ENCODE assay signal across 13 cellular contexts in genomic region chr1:31980835-31981782, GRCh38. TPM values are rescaled to one million over a fixed set of nuclear protein-coding genes. Genes with fewer than 3 reads are reported as not detected.
DNase-seq lines count a peak whose midpoint lies in the region; ATAC-seq and TF ChIP-seq lines count a peak whose summit lies in the region.
"Had no signal": no experiment of that assay in that cellular context is flagged by ENCODE, and none has a peak within 500 bp of the region (broad histone marks: within the 10 kb centered on the region; RNA-seq: fewer than 3 reads in every experiment).

No MANE protein-coding gene starts in this region.

- no peak overlapping the region for H3K4me2 ChIP-seq in GM23338

- no peaks in the 10 kb centered on the region for H3K36me3 ChIP-seq in GM23338 (ENCODE audit: insufficient read depth)
- H3K36me3 ChIP-seq: uterus had no signal

- H2AFZ ChIP-seq in GM23338: peak overlapping the region; percentile 18; the same call in 1 of the 2 replicates

- TF ChIP-seq CTCF in GM23338 (conservative IDR thresholded peaks at IDR 0.05; ENCODE audit: low read depth in 2 of 2): no peak

- H3K4me1 ChIP-seq in GM23338 (ENCODE audit: insufficient read depth): peaks cover 11% of the 10 kb centered on the region; the same call in 1 of the 2 replicates
- H3K4me1 ChIP-seq: uterus had no signal

- H3K27me3 Mint-ChIP-seq in activated CD4-positive, alpha-beta T cell treated with anti-CD3 and anti-CD28 coated beads, Interleukin-2, amount 10 ng/mL, durations not matched to agents 24 days and 14 days: no peaks in the 10 kb centered on the region
- H3K27me3 Mint-ChIP-seq in GM23338 (ENCODE audit: insufficient read depth, low read depth, poor library complexity): peaks cover 10% of the 10 kb centered on the region
- no peaks in the 10 kb centered on the region for H3K27me3 Mint-ChIP-seq in activated CD4-positive, alpha-beta memory T cell treated with anti-CD3 and anti-CD28 coated beads, Interleukin-2, amount 10 ng/mL, durations not matched to agents 7 days and 5 days
- H3K27me3 Mint-ChIP-seq in natural killer cell treated with Interleukin-12 subunit alpha and Interleukin-12 subunit beta and Interleukin-15 and Interleukin-18, amount 100 ng/mL, for 72 hours: no peaks in the 10 kb centered on the region

- no peak for ATAC-seq in GM23338
- ATAC-seq in natural killer cell treated with Interleukin-12 subunit alpha and Interleukin-12 subunit beta and Interleukin-15 and Interleukin-18, amount 100 ng/mL, for 72 hours: peak; percentile 80 to 87

- DNase-seq in activated CD4-positive, alpha-beta T cell treated with anti-CD3 and anti-CD28 coated beads, Interleukin-2, amount 10 ng/mL, durations not matched to agents 24 days and 14 days: no peak
- no peak for DNase-seq in activated CD4-positive, alpha-beta T cell treated with anti-CD3 and anti-CD28 coated beads, Interleukin-2, amount 50 U/mL, for 4 hours
- DNase-seq in GM23338 (ENCODE audit: low spot score) (no peak), superior temporal gyrus (ENCODE audit: extremely low spot score) (no peak), NCI-H1436 (lab: John Stamatoyannopoulos, UW) (no peak), AML-193 (lab: John Stamatoyannopoulos, UW) (no peak)
- DNase-seq in activated CD4-positive, alpha-beta memory T cell treated with anti-CD3 and anti-CD28 coated beads, Interleukin-2, amount 10 ng/mL, durations not matched to agents 7 days and 5 days: no peak
- peak; percentile 75 for DNase-seq in natural killer cell treated with Interleukin-12 subunit alpha and Interleukin-12 subunit beta and Interleukin-15 and Interleukin-18, amount 100 ng/mL, for 72 hours (ENCODE audit: low spot score)
- DNase-seq: activated CD4-positive, CD25-positive, alpha-beta regulatory T cell; amniotic stem cell; Right ventricle myocardium superior; uterus had no signal

- H3K36me3 Mint-ChIP-seq in activated CD4-positive, alpha-beta T cell treated with anti-CD3 and anti-CD28 coated beads, Interleukin-2, amount 10 ng/mL, durations not matched to agents 24 days and 14 days (ENCODE audit: low read depth): no peaks in the 10 kb centered on the region
- no peaks in the 10 kb centered on the region for H3K36me3 Mint-ChIP-seq in GM23338 (ENCODE audit: low read depth)
- peaks cover 13% of the 10 kb centered on the region for H3K36me3 Mint-ChIP-seq in activated CD4-positive, alpha-beta memory T cell treated with anti-CD3 and anti-CD28 coated beads, Interleukin-2, amount 10 ng/mL, durations not matched to agents 7 days and 5 days (ENCODE audit: low read depth)
- H3K36me3 Mint-ChIP-seq in natural killer cell treated with Interleukin-12 subunit alpha and Interleukin-12 subunit beta and Interleukin-15 and Interleukin-18, amount 100 ng/mL, for 72 hours: no peaks in the 10 kb centered on the region

- intact Hi-C loops in activated CD4-positive, alpha-beta T cell treated with anti-CD3 and anti-CD28 coated beads, Interleukin-2, amount 10 ng/mL, durations not matched to agents 24 days and 14 days (cut with micrococcal nuclease): no loop called here

- peak overlapping the region; percentile 82 for H3K27ac Mint-ChIP-seq in activated CD4-positive, alpha-beta T cell treated with anti-CD3 and anti-CD28 coated beads, Interleukin-2, amount 10 ng/mL, durations not matched to agents 24 days and 14 days
- H3K27ac Mint-ChIP-seq in GM23338: no peak overlapping the region
- peak overlapping the region; percentile 89 for H3K27ac Mint-ChIP-seq in activated CD4-positive, alpha-beta memory T cell treated with anti-CD3 and anti-CD28 coated beads, Interleukin-2, amount 10 ng/mL, durations not matched to agents 7 days and 5 days
- peak overlapping the region; percentile 91 to 97 for H3K27ac Mint-ChIP-seq in natural killer cell treated with Interleukin-12 subunit alpha and Interleukin-12 subunit beta and Interleukin-15 and Interleukin-18, amount 100 ng/mL, for 72 hours

- POLR2A ChIA-PET in activated CD4-positive, alpha-beta memory T cell treated with anti-CD3 and anti-CD28 coated beads, Interleukin-2, amount 10 ng/mL, durations not matched to agents 7 days and 5 days (lab: Charles Lee): interaction anchor here (1.4 to 2.4 kb wide), 3 partner anchors 25 to 37 kb away, joined by 5 to 22 read pairs (median 7); partner anchors contain the start of gene KHDRBS1

- CTCF ChIA-PET in activated CD4-positive, alpha-beta memory T cell treated with anti-CD3 and anti-CD28 coated beads, Interleukin-2, amount 10 ng/mL, durations not matched to agents 7 days and 5 days (lab: Charles Lee): interaction anchor here (0.6 to 1.5 kb wide), 5 partner anchors 9 to 667 kb away, joined by 3 to 4 read pairs (median 3); no protein-coding TSS in a partner anchor

- H3K27ac ChIP-seq in GM23338 (ENCODE audit: low read depth): no peak overlapping the region
- H3K27ac ChIP-seq: uterus had no signal

- H4K20me1 ChIP-seq in GM23338 (replicated peaks; ENCODE audit: insufficient read depth): no peaks in the 10 kb centered on the region

- H3K4me1 Mint-ChIP-seq in activated CD4-positive, alpha-beta T cell treated with anti-CD3 and anti-CD28 coated beads, Interleukin-2, amount 10 ng/mL, durations not matched to agents 24 days and 14 days: peaks cover 40% of the 10 kb centered on the region
- peaks cover 20% of the 10 kb centered on the region for H3K4me1 Mint-ChIP-seq in GM23338
- H3K4me1 Mint-ChIP-seq in activated CD4-positive, alpha-beta memory T cell treated with anti-CD3 and anti-CD28 coated beads, Interleukin-2, amount 10 ng/mL, durations not matched to agents 7 days and 5 days: peaks cover 51% of the 10 kb centered on the region
- peaks cover 51 to 54% of the 10 kb centered on the region in 2 donors for H3K4me1 Mint-ChIP-seq in natural killer cell treated with Interleukin-12 subunit alpha and Interleukin-12 subunit beta and Interleukin-15 and Interleukin-18, amount 100 ng/mL, for 72 hours (ENCODE audit: low read depth in 2 of 2)

- H3K9me3 Mint-ChIP-seq in activated CD4-positive, alpha-beta T cell treated with anti-CD3 and anti-CD28 coated beads, Interleukin-2, amount 10 ng/mL, durations not matched to agents 24 days and 14 days: peaks cover 4% of the 10 kb centered on the region
- no peaks in the 10 kb centered on the region; the same call in 2 of the 3 replicates for H3K9me3 Mint-ChIP-seq in GM23338
- H3K9me3 Mint-ChIP-seq in activated CD4-positive, alpha-beta memory T cell treated with anti-CD3 and anti-CD28 coated beads, Interleukin-2, amount 10 ng/mL, durations not matched to agents 7 days and 5 days: peaks cover 7% of the 10 kb centered on the region
- H3K9me3 Mint-ChIP-seq in natural killer cell treated with Interleukin-12 subunit alpha and Interleukin-12 subunit beta and Interleukin-15 and Interleukin-18, amount 100 ng/mL, for 72 hours: no peaks in the 10 kb centered on the region
- H3K9me3 Mint-ChIP-seq: neural crest cell had no signal

- no peaks in the 10 kb centered on the region for H3K79me2 ChIP-seq in GM23338 (replicated peaks; ENCODE audit: insufficient read depth)

- H3F3A ChIP-seq in GM23338 (replicated peaks; ENCODE audit: low read depth): no peaks in the 10 kb centered on the region

- no peaks in the 10 kb centered on the region for H3K27me3 ChIP-seq in GM23338 (ENCODE audit: insufficient read depth)
- H3K27me3 ChIP-seq: uterus had no signal

- H3K4me3 Mint-ChIP-seq in activated CD4-positive, alpha-beta T cell treated with anti-CD3 and anti-CD28 coated beads, Interleukin-2, amount 10 ng/mL, durations not matched to agents 24 days and 14 days: peak overlapping the region; percentile 50
- H3K4me3 Mint-ChIP-seq in GM23338: no peak overlapping the region
- peak overlapping the region; percentile 55 for H3K4me3 Mint-ChIP-seq in activated CD4-positive, alpha-beta memory T cell treated with anti-CD3 and anti-CD28 coated beads, Interleukin-2, amount 10 ng/mL, durations not matched to agents 7 days and 5 days
- peak overlapping the region; percentile 82 for H3K4me3 Mint-ChIP-seq in natural killer cell treated with Interleukin-12 subunit alpha and Interleukin-12 subunit beta and Interleukin-15 and Interleukin-18, amount 100 ng/mL, for 72 hours
- H3K4me3 Mint-ChIP-seq: neural crest cell had no signal

- no peak overlapping the region for H3K4me3 ChIP-seq in GM23338
- H3K4me3 ChIP-seq: uterus had no signal

- no peaks in the 10 kb centered on the region for H3K9me2 ChIP-seq in GM23338 (ENCODE audit: insufficient read depth)

TF ChIP-seq in GM23338, 12 proteins besides CTCF, POLR2A, EP300 and RAD21 (continues in another document):
- TF ChIP-seq EZH2phosphoT487 (IDR thresholded peaks at IDR 0.05; ENCODE audit: unreplicated experiment) (no peak), ZNF331 (CRISPR knock-in tag; IDR thresholded peaks at IDR 0.05; ENCODE audit: low read depth) (no peak), JUNB (IDR thresholded peaks at IDR 0.05; ENCODE audit: unreplicated experiment) (no peak)

RNA-seq across cellular contexts. Expression of gene KHDRBS1, which starts 32.6 kb away (rescaled TPM):
- 174 and 175 TPM in 2 replicates for total RNA-seq in activated CD4-positive, alpha-beta T cell treated with anti-CD3 and anti-CD28 coated beads, Interleukin-2, amount 10 ng/mL, durations not matched to agents 24 days and 14 days
- total RNA-seq in GM23338 (2014; rRNA removed; shearing (Covaris generic)): 251 and 263 TPM in 2 replicates
- polyA plus RNA-seq in GM23338 (2016; fragmentation: Nextera tagmentation; extraction: Ambion mirVana): 184 and 191 TPM in 2 replicates
- 100 to 1,000 TPM; 168 to 169 TPM for total RNA-seq in activated CD4-positive, alpha-beta memory T cell treated with anti-CD3 and anti-CD28 coated beads, Interleukin-2, amount 10 ng/mL, durations not matched to agents 7 days and 5 days
- total RNA-seq in natural killer cell treated with Interleukin-12 subunit alpha and Interleukin-12 subunit beta and Interleukin-15 and Interleukin-18, amount 100 ng/mL, for 72 hours: 100 to 1,000 TPM; 156 TPM

RNA-seq across cellular contexts. Expression of gene PTP4A2, which starts 42.9 kb away (rescaled TPM):
- 363 and 390 TPM in 2 replicates for total RNA-seq in activated CD4-positive, alpha-beta T cell treated with anti-CD3 and anti-CD28 coated beads, Interleukin-2, amount 10 ng/mL, durations not matched to agents 24 days and 14 days
- 260 and 354 TPM in 2 replicates for total RNA-seq in GM23338 (2014; rRNA removed; shearing (Covaris generic))
- polyA plus RNA-seq in GM23338 (2016; fragmentation: Nextera tagmentation; extraction: Ambion mirVana): 138 and 153 TPM in 2 replicates
- 100 to 1,000 TPM; 337 to 349 TPM for total RNA-seq in activated CD4-positive, alpha-beta memory T cell treated with anti-CD3 and anti-CD28 coated beads, Interleukin-2, amount 10 ng/mL, durations not matched to agents 7 days and 5 days
- 100 to 1,000 TPM; 409 to 770 TPM for total RNA-seq in natural killer cell treated with Interleukin-12 subunit alpha and Interleukin-12 subunit beta and Interleukin-15 and Interleukin-18, amount 100 ng/mL, for 72 hours
